Comparison of ENCODE assay signal across 36 cellular contexts in the genomic region with DNA sequence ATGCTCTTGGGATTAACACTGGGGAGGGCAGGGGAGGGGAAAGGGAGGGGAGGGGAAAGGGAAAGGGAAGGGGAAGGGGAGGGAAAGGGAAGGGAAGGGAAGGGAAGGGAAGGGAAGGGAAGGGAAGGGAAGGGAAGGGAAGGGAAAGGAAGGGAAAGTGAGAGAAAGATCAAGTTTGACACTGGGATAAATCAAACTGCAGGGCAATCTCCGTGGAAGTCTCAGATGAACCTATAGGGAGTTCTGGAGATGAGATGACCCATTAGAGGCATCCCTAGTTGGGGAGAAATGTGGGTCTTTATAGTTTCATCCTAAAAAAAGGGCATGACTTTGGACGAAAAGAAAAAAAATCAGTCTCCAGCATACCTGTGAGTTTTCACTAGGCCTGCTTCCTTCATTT. TPM values are rescaled to one million over a fixed set of nuclear protein-coding genes. Genes with fewer than 3 reads are reported as not detected.
"Had no signal": no experiment of that assay in that cellular context is flagged by ENCODE, and none has a peak within 500 bp of the region (broad histone marks: within the 10 kb centered on the region; RNA-seq: fewer than 3 reads in every experiment).

No MANE protein-coding gene starts in this region.

- H3K27ac ChIP-seq: neutrophil, pancreas, prostate gland, right atrium auricular region, skin epidermis, suprapubic skin, testis, tibial artery, transverse colon, upper lobe of right lung, uterus had no signal

- DNase-seq: naive thymus-derived CD8-positive, alpha-beta T cell; nephron progenitor cell; nucleus accumbens; pancreas; retina; spleen; stimulated activated CD4-positive, alpha-beta T cell treated with anti-CD3 and anti-CD28 coated beads, Interleukin-12 subunit alpha, Interleukin-12 subunit beta, amount 100 ng/mL, for 4 hours; stimulated activated CD4-positive, alpha-beta T cell treated with anti-CD3 and anti-CD28 coated beads, Interleukin-1b, Interleukin-23, amount 100 ng/mL, for 48 hours; stimulated activated CD4-positive, alpha-beta T cell treated with anti-CD3 and anti-CD28 coated beads, Interleukin-4, amount 100 ng/mL, for 1 hour; stimulated activated CD4-positive, alpha-beta T cell treated with anti-CD3 and anti-CD28 coated beads, Interleukin-4, amount 100 ng/mL, for 4 hours; stimulated activated CD8-positive, alpha-beta memory T cell treated with anti-CD3 and anti-CD28 coated beads, Interleukin-4, amount 100 ng/mL, for 48 hours; stimulated activated naive CD4-positive, alpha-beta T cell; stimulated activated naive CD8-positive, alpha-beta T cell treated with anti-CD3 and anti-CD28 coated beads, Interleukin-15, amount 100 ng/mL, for 72 hours; stimulated activated naive CD8-positive, alpha-beta T cell treated with anti-CD3 and anti-CD28 coated beads, Interleukin-15, Interleukin-2, amounts not matched to agents 100 U/mL and 50 U/mL, for 24 hours; substantia nigra; testis; tibial artery; transverse colon; upper lobe of right lung; uterus had no signal

- H3K9me3 ChIP-seq: neutrophil, pancreas, prostate gland, right atrium auricular region, suprapubic skin, testis, tibial artery, transverse colon, upper lobe of right lung, uterus had no signal

- H3K36me3 ChIP-seq: neutrophil, pancreas, prostate gland, right atrium auricular region, spleen, suprapubic skin, tibial artery, transverse colon, upper lobe of right lung, uterus had no signal

- FAIRE-seq: pancreas had no signal

- H3K27me3 ChIP-seq: neutrophil, right atrium auricular region, spleen, testis, upper lobe of right lung, uterus had no signal

- ATAC-seq: naive thymus-derived CD8-positive, alpha-beta T cell; natural killer cell treated with Interleukin-12 subunit alpha and Interleukin-12 subunit beta and Interleukin-15 and Interleukin-18, amount 100 ng/mL, for 72 hours; pancreas; sciatic nerve; stimulated activated memory B cell treated with anti-CD40 and anti-IgM and Interleukin-4, amounts not matched to agents 10 μg/mL and 1 μg/mL and 100 μg/mL, for 72 hours; stimulated activated naive CD8-positive, alpha-beta T cell treated with anti-CD3 and anti-CD28 coated beads, Interleukin-15, amount 100 ng/mL, for 72 hours; stimulated activated naive CD8-positive, alpha-beta T cell treated with anti-CD3 and anti-CD28 coated beads, Interleukin-15, Interleukin-2, amounts not matched to agents 100 U/mL and 50 U/mL, for 24 hours; upper lobe of right lung had no signal

- H3K4me3 ChIP-seq: pancreas, prostate gland, right atrium auricular region, skin epidermis, smooth muscle cell, spleen, suprapubic skin, testis, tibial artery, transverse colon, upper lobe of right lung, uterus had no signal

- H3K4me2 ChIP-seq: smooth muscle cell had no signal

- H3K4me1 ChIP-seq: pancreas, prostate gland, right atrium auricular region, suprapubic skin, testis, tibial artery, transverse colon, upper lobe of right lung, uterus had no signal

RNA-seq across cellular contexts. Expression of a gene that starts 2.2 kb away (rescaled TPM):
- total RNA-seq: naive thymus-derived CD8-positive, alpha-beta T cell; natural killer cell treated with Interleukin-12 subunit alpha and Interleukin-12 subunit beta and Interleukin-15 and Interleukin-18, amount 100 ng/mL, for 72 hours; neural crest cell; omental fat pad; osteocyte; pancreas; posterior vena cava; prostate gland; pulmonary artery endothelial cell; right atrium auricular region; sciatic nerve; smooth muscle cell; spleen; testis; transverse colon; upper lobe of right lung; urinary bladder; uterus had no signal
- polyA plus RNA-seq: pancreas, smooth muscle cell, spleen, thymus, urinary bladder had no signal

RNA-seq across cellular contexts. Expression of a gene that starts 3.6 kb away (rescaled TPM):
- total RNA-seq: naive thymus-derived CD8-positive, alpha-beta T cell; natural killer cell treated with Interleukin-12 subunit alpha and Interleukin-12 subunit beta and Interleukin-15 and Interleukin-18, amount 100 ng/mL, for 72 hours; neural crest cell; omental fat pad; osteocyte; pancreas; posterior vena cava; prostate gland; pulmonary artery endothelial cell; right atrium auricular region; sciatic nerve; smooth muscle cell; spleen; testis; transverse colon; upper lobe of right lung; urinary bladder; uterus had no signal
- polyA plus RNA-seq: naive thymus-derived CD8-positive, alpha-beta T cell; pancreas; smooth muscle cell; spleen; thymus; urinary bladder had no signal

RNA-seq across cellular contexts. Expression of a gene that starts 16.6 kb away (rescaled TPM):
- total RNA-seq: naive thymus-derived CD8-positive, alpha-beta T cell; natural killer cell treated with Interleukin-12 subunit alpha and Interleukin-12 subunit beta and Interleukin-15 and Interleukin-18, amount 100 ng/mL, for 72 hours; neural crest cell; omental fat pad; osteocyte; pancreas; posterior vena cava; prostate gland; pulmonary artery endothelial cell; right atrium auricular region; sciatic nerve; smooth muscle cell; spleen; testis; transverse colon; upper lobe of right lung; urinary bladder; uterus had no signal
- polyA plus RNA-seq: naive thymus-derived CD8-positive, alpha-beta T cell; pancreas; smooth muscle cell; spleen; thymus; urinary bladder had no signal

RNA-seq across cellular contexts. Expression of a gene that starts 18.6 kb away (rescaled TPM):
- total RNA-seq: naive thymus-derived CD8-positive, alpha-beta T cell; natural killer cell treated with Interleukin-12 subunit alpha and Interleukin-12 subunit beta and Interleukin-15 and Interleukin-18, amount 100 ng/mL, for 72 hours; neural crest cell; omental fat pad; osteocyte; pancreas; posterior vena cava; prostate gland; pulmonary artery endothelial cell; right atrium auricular region; sciatic nerve; smooth muscle cell; spleen; testis; transverse colon; upper lobe of right lung; urinary bladder; uterus had no signal
- polyA plus RNA-seq: naive thymus-derived CD8-positive, alpha-beta T cell; pancreas; smooth muscle cell; spleen; thymus; urinary bladder had no signal

RNA-seq across cellular contexts. Expression of a gene that starts 19.7 kb away (rescaled TPM):
- total RNA-seq: naive thymus-derived CD8-positive, alpha-beta T cell; natural killer cell treated with Interleukin-12 subunit alpha and Interleukin-12 subunit beta and Interleukin-15 and Interleukin-18, amount 100 ng/mL, for 72 hours; neural crest cell; omental fat pad; osteocyte; pancreas; posterior vena cava; prostate gland; pulmonary artery endothelial cell; right atrium auricular region; sciatic nerve; smooth muscle cell; spleen; suprapubic skin; testis; transverse colon; upper lobe of right lung; urinary bladder; uterus had no signal
- polyA plus RNA-seq: naive thymus-derived CD8-positive, alpha-beta T cell; pancreas; smooth muscle cell; spleen; thymus; urinary bladder had no signal
